Comparison of ENCODE assay signal across 21 cellular contexts in the genomic region with DNA sequence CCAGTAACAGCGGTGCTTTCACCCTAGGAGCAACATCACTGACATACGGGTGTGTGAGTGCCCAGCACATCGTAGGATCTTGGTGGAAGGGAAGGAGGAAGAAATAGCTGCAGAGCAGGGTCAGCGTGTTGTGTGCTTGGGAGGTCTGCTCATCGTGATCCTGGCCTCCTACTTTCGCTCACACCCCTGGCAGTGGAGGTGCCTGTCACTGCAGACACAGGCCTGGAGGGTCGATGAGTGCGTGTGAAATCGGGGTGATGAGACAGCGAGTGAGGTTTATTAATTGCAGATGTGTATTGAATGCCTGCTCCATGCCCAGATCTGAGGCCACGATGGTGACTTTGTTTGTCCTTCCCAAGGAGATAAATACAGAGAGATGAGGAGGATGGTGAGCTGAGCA.
DNase-seq lines count a peak whose midpoint lies in the region; ATAC-seq and TF ChIP-seq lines count a peak whose summit lies in the region.
"Had no signal": no experiment of that assay in that cellular context is flagged by ENCODE, and none has a peak within 500 bp of the region (broad histone marks: within the 10 kb centered on the region; RNA-seq: fewer than 3 reads in every experiment).

No MANE protein-coding gene starts in this region.

- TF ChIP-seq POLR2A in testis (IDR thresholded peaks at IDR 0.05) (no peak), suprapubic skin (IDR thresholded peaks at IDR 0.05) (no peak)

- intact Hi-C loops in natural killer cell (cut with micrococcal nuclease): loop anchor here (5.0 kb wide), 1 partner anchor 74 kb away; no protein-coding TSS in a partner anchor
- intact Hi-C loops in testis (cut with DNase I; ENCODE audit: low total_unique reads): no loop called here

- H3K4me1 Mint-ChIP-seq in natural killer cell treated with Interleukin-12 subunit alpha and Interleukin-12 subunit beta and Interleukin-15 and Interleukin-18, amount 100 ng/mL, for 72 hours (ENCODE audit: low read depth in 2 of 2): peaks cover 52 to 61% of the 10 kb centered on the region in 2 donors
- H3K4me1 Mint-ChIP-seq in natural killer cell (peaks cover 66 to 68% of the 10 kb centered on the region in 2 donors), glutamatergic neuron (ENCODE audit: low read depth, unreplicated experiment) (peaks cover 51% of the 10 kb centered on the region)
- peaks cover 72% of the 10 kb centered on the region for H3K4me1 Mint-ChIP-seq in activated T-helper 17 cell treated with anti-CD3 and anti-CD28 coated beads, Interleukin-2, amount 50 U/mL, for 72 hours

- H3K4me1 ChIP-seq in testis (peaks cover 22% of the 10 kb centered on the region), suprapubic skin (peaks cover 38% of the 10 kb centered on the region)
- H3K4me1 ChIP-seq in effector memory CD4-positive, alpha-beta T cell (ENCODE audit: control insufficient read depth, insufficient read depth, low read length, poor library complexity, severe bottlenecking): peaks cover 66% of the 10 kb centered on the region

- 89 to 95% methylated on average over 11 of the region's 11 CpGs for WGBS in testis, 2 donors
- WGBS in suprapubic skin: 86% methylated on average over 11 of the region's 11 CpGs

- peak overlapping the region in 1 of 2 donors; percentile 12 for H3K27ac Mint-ChIP-seq in natural killer cell treated with Interleukin-12 subunit alpha and Interleukin-12 subunit beta and Interleukin-15 and Interleukin-18, amount 100 ng/mL, for 72 hours
- H3K27ac Mint-ChIP-seq in natural killer cell: peak overlapping the region in 1 of 2 donors; percentile 56
- H3K27ac Mint-ChIP-seq in activated T-helper 17 cell treated with anti-CD3 and anti-CD28 coated beads, Interleukin-2, amount 50 U/mL, for 72 hours: peak overlapping the region; percentile 42
- H3K27ac Mint-ChIP-seq in glutamatergic neuron (ENCODE audit: unreplicated experiment): peak overlapping the region; percentile 10

- H3K27ac ChIP-seq in testis: no peak overlapping the region
- H3K27ac ChIP-seq in effector memory CD4-positive, alpha-beta T cell (ENCODE audit: insufficient read depth, low read length, poor library complexity, severe bottlenecking): no peak overlapping the region
- no peak overlapping the region for H3K27ac ChIP-seq in suprapubic skin
- H3K27ac ChIP-seq: C4-2B, cardiac muscle cell, heart right ventricle, PC-9, SJCRH30 had no signal

- DNase-seq in natural killer cell treated with Interleukin-12 subunit alpha and Interleukin-12 subunit beta and Interleukin-15 and Interleukin-18, amount 100 ng/mL, for 72 hours (ENCODE audit: low spot score): no peak
- DNase-seq in natural killer cell (no peak), glutamatergic neuron (no peak), testis (peak; percentile 4), suprapubic skin (ENCODE audit: low spot score in 2 of 2) (no peak)
- DNase-seq in effector memory CD4-positive, alpha-beta T cell: no peak
- DNase-seq: activated effector memory CD4-positive, alpha-beta T cell treated with Interleukin-2 at 50 U/mL for 16 hours; dermis blood vessel endothelial cell; GOT3; heart right ventricle; left colon; NCI-H1092; NCI-H2029 treated with DMSO at 0.1 percent for 48 hours; NCI-H446; PC-9; SJCRH30 had no signal

- no peak for TF ChIP-seq CTCF in natural killer cell (IDR thresholded peaks at IDR 0.05)
- TF ChIP-seq CTCF in glutamatergic neuron (IDR thresholded peaks at IDR 0.05; ENCODE audit: partially characterized antibody, unreplicated experiment): no peak
- no peak for TF ChIP-seq CTCF in testis (IDR thresholded peaks at IDR 0.05)
- TF ChIP-seq CTCF in suprapubic skin (IDR thresholded peaks at IDR 0.05): no peak

- H3K27me3 Mint-ChIP-seq in natural killer cell treated with Interleukin-12 subunit alpha and Interleukin-12 subunit beta and Interleukin-15 and Interleukin-18, amount 100 ng/mL, for 72 hours: no peaks in the 10 kb centered on the region
- H3K27me3 Mint-ChIP-seq in natural killer cell (ENCODE audit: low read depth in 2 of 2) (no peaks in the 10 kb centered on the region), glutamatergic neuron (ENCODE audit: unreplicated experiment) (no peaks in the 10 kb centered on the region)
- no peaks in the 10 kb centered on the region for H3K27me3 Mint-ChIP-seq in activated T-helper 17 cell treated with anti-CD3 and anti-CD28 coated beads, Interleukin-2, amount 50 U/mL, for 72 hours

- H3K9me3 Mint-ChIP-seq in natural killer cell treated with Interleukin-12 subunit alpha and Interleukin-12 subunit beta and Interleukin-15 and Interleukin-18, amount 100 ng/mL, for 72 hours: no peaks in the 10 kb centered on the region
- H3K9me3 Mint-ChIP-seq in natural killer cell (no peaks in the 10 kb centered on the region), glutamatergic neuron (ENCODE audit: unreplicated experiment) (peaks cover 10% of the 10 kb centered on the region)
- H3K9me3 Mint-ChIP-seq in activated T-helper 17 cell treated with anti-CD3 and anti-CD28 coated beads, Interleukin-2, amount 50 U/mL, for 72 hours: no peaks in the 10 kb centered on the region

- H3K4me3 ChIP-seq in testis: no peak overlapping the region
- no peak overlapping the region for H3K4me3 ChIP-seq in effector memory CD4-positive, alpha-beta T cell (ENCODE audit: insufficient read depth, low read depth, low read length, poor library complexity, severe bottlenecking)
- no peak overlapping the region for H3K4me3 ChIP-seq in suprapubic skin
- H3K4me3 ChIP-seq: cardiac muscle cell, heart right ventricle, PC-9, SJCRH30 had no signal

- no peak for TF ChIP-seq EP300 in suprapubic skin (IDR thresholded peaks at IDR 0.05)

- H3K9me3 ChIP-seq in testis (no peaks in the 10 kb centered on the region), suprapubic skin (no peaks in the 10 kb centered on the region)
- H3K9me3 ChIP-seq in effector memory CD4-positive, alpha-beta T cell (ENCODE audit: control insufficient read depth, low read length): no peaks in the 10 kb centered on the region
- H3K9me3 ChIP-seq: heart right ventricle, SJCRH30 had no signal

- H3K27me3 ChIP-seq in testis: no peaks in the 10 kb centered on the region
- no peaks in the 10 kb centered on the region for H3K27me3 ChIP-seq in effector memory CD4-positive, alpha-beta T cell (replicated peaks; ENCODE audit: control insufficient read depth, insufficient read depth, low read length, poor library complexity, severe bottlenecking)
- H3K27me3 ChIP-seq in suprapubic skin: no peaks in the 10 kb centered on the region
- H3K27me3 ChIP-seq: cardiac muscle cell, heart right ventricle, SJCRH30 had no signal

- H3K4me3 Mint-ChIP-seq in natural killer cell treated with Interleukin-12 subunit alpha and Interleukin-12 subunit beta and Interleukin-15 and Interleukin-18, amount 100 ng/mL, for 72 hours: peak overlapping the region; percentile 24
- H3K4me3 Mint-ChIP-seq in natural killer cell (no peak overlapping the region), glutamatergic neuron (ENCODE audit: unreplicated experiment) (no peak overlapping the region)
- peak overlapping the region; percentile 68 for H3K4me3 Mint-ChIP-seq in activated T-helper 17 cell treated with anti-CD3 and anti-CD28 coated beads, Interleukin-2, amount 50 U/mL, for 72 hours

- ATAC-seq in natural killer cell treated with Interleukin-12 subunit alpha and Interleukin-12 subunit beta and Interleukin-15 and Interleukin-18, amount 100 ng/mL, for 72 hours: no peak
- ATAC-seq in natural killer cell: no peak
- no peak for ATAC-seq in activated T-helper 17 cell treated with anti-CD3 and anti-CD28 coated beads, Interleukin-2, amount 50 U/mL, for 72 hours (replicated peaks)
- ATAC-seq in HG02610 (IDR thresholded peaks at IDR 0.05; ENCODE audit: unreplicated experiment): no peak
- ATAC-seq: left colon, sciatic nerve had no signal

- no peaks in the 10 kb centered on the region for H3K36me3 ChIP-seq in testis (ENCODE audit: low read depth, missing control alignments)
- peaks cover 4% of the 10 kb centered on the region for H3K36me3 ChIP-seq in effector memory CD4-positive, alpha-beta T cell (ENCODE audit: control insufficient read depth, insufficient read depth, low read length)
- no peaks in the 10 kb centered on the region for H3K36me3 ChIP-seq in suprapubic skin
- H3K36me3 ChIP-seq: cardiac muscle cell, SJCRH30 had no signal

- no peaks in the 10 kb centered on the region for H3K36me3 Mint-ChIP-seq in natural killer cell treated with Interleukin-12 subunit alpha and Interleukin-12 subunit beta and Interleukin-15 and Interleukin-18, amount 100 ng/mL, for 72 hours
- H3K36me3 Mint-ChIP-seq in natural killer cell (no peaks in the 10 kb centered on the region), glutamatergic neuron (ENCODE audit: unreplicated experiment) (no peaks in the 10 kb centered on the region)
- H3K36me3 Mint-ChIP-seq in activated T-helper 17 cell treated with anti-CD3 and anti-CD28 coated beads, Interleukin-2, amount 50 U/mL, for 72 hours (ENCODE audit: low read depth): peaks cover 86% of the 10 kb centered on the region

Comparison
In these comparisons a context has a peak if more than half of its experiments do, and no peak if none do; other contexts are left out.
1. H3K4me3 Mint-ChIP-seq: peak in natural killer cell treated with Interleukin-12 subunit alpha and Interleukin-12 subunit beta and Interleukin-15 and Interleukin-18, amount 100 ng/mL, for 72 hours (single experiment) and activated T-helper 17 cell treated with anti-CD3 and anti-CD28 coated beads, Interleukin-2, amount 50 U/mL, for 72 hours (single experiment); none in natural killer cell (single experiment) and glutamatergic neuron (single experiment).